25 cellular contexts compared by ENCODE assay signal in the genomic region with DNA sequence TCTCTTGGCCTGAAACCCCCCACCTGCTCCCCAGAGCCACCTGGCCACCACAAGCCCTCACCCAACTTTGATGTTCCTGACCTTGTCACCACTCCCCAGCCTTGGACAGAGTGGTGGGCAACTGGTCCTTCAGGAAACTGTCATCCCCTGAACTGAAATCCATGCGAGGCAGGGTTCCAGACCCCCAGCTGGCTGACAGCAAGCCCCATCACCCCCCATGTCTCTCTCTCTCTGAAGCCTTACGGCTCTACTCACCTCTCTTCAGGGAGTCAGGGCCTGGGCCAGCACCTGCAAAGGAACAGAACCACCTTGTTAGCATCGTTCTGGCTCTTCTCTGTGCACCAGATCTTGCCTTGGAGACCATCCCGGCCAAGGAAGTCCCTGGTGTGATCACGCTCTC. TPM values are rescaled to one million over a fixed set of nuclear protein-coding genes. Genes with fewer than 3 reads are reported as not detected.
DNase-seq lines count a peak whose midpoint lies in the region; ATAC-seq, FAIRE-seq and TF ChIP-seq lines count a peak whose summit lies in the region.
"Had no signal": no experiment of that assay in that cellular context is flagged by ENCODE, and none has a peak within 500 bp of the region (broad histone marks: within the 10 kb centered on the region; RNA-seq: fewer than 3 reads in every experiment).

No MANE protein-coding gene starts in this region.

- no peaks in the 10 kb centered on the region for H3K9me3 Mint-ChIP-seq in immature natural killer cell
- H3K9me3 Mint-ChIP-seq: CD8-positive, alpha-beta memory T cell had no signal

- H3K79me1 ChIP-seq in trophoblast cell (ENCODE audit: low read length) = no peaks in the 10 kb centered on the region

- DNase-seq in A549 (ENCODE audit: low read depth in 1 of 2, low spot score in 1 of 2) (no peak), G401 (ENCODE audit: low spot score) (peak; percentile 37), WERI-Rb-1 (no peak), immature natural killer cell (no peak), trophoblast cell (no peak), NCI-H510A treated with DMSO at 0.1 percent for 48 hours (lab: John Stamatoyannopoulos, UW) (no peak), anterior cingulate cortex (lab: John Stamatoyannopoulos, UW) (no peak), T-helper 1 cell (no peak)
- DNase-seq: AML-193, COR-L47, DMS 273 treated with DMSO at 0.1 percent for 48 hours, DMS53, DND-41, EL, KG1 had no signal

- no peaks in the 10 kb centered on the region for H3K9me3 ChIP-seq in A549
- H3K9me3 ChIP-seq in WERI-Rb-1 (ENCODE audit: severe bottlenecking) = no peaks in the 10 kb centered on the region
- H3K9me3 ChIP-seq in trophoblast cell (ENCODE audit: insufficient read depth, low read depth, low read length) = peaks cover 6% of the 10 kb centered on the region

- H3K4me2 ChIP-seq in A549 (no peak overlapping the region), trophoblast cell (ENCODE audit: low read length) (no peak overlapping the region)
- H3K4me2 ChIP-seq: GM23338 had no signal

- CTCF ChIA-PET in A549 (lab: Yijun Ruan, JAX) = interaction anchor here (1.0 to 9.1 kb wide), 3 partner anchors 10 to 196 kb away, joined by 3 to 86 read pairs (median 5); no protein-coding TSS in a partner anchor

- H2BK12ac ChIP-seq in trophoblast cell (ENCODE audit: low read length) = no peak overlapping the region

- no peak overlapping the region for H4K12ac ChIP-seq in trophoblast cell (ENCODE audit: low read depth, low read length)

- TF ChIP-seq RAD21 in A549 (conservative IDR thresholded peaks at IDR 0.05 in 1 of 2, IDR thresholded peaks at IDR 0.05 in 1 of 2) = no peak

- H3K14ac ChIP-seq in trophoblast cell (ENCODE audit: low read length) = no peak overlapping the region

- H3K23ac ChIP-seq in trophoblast cell (ENCODE audit: low read length) = no peak overlapping the region

- no peak overlapping the region for H4K91ac ChIP-seq in trophoblast cell (ENCODE audit: low read depth, low read length)

- H3K27ac ChIP-seq in A549 (no peak overlapping the region), WERI-Rb-1 (peak overlapping the region; percentile 94), trophoblast cell (ENCODE audit: low read depth, low read length) (no peak overlapping the region)
- H3K27ac ChIP-seq: C4-2B had no signal

- no peak overlapping the region for H2BK120ac ChIP-seq in trophoblast cell (ENCODE audit: insufficient read depth, low read length, poor library complexity)

- no peaks in the 10 kb centered on the region for H3K79me2 ChIP-seq in trophoblast cell (ENCODE audit: control insufficient read depth, insufficient read depth, low read length, poor library complexity)

- H2AFZ ChIP-seq in trophoblast cell (ENCODE audit: insufficient read depth, low read length, poor library complexity) = no peak overlapping the region
- H2AFZ ChIP-seq: GM23338 had no signal

- H3K36me3 ChIP-seq in WERI-Rb-1 (peaks cover 63% of the 10 kb centered on the region), trophoblast cell (ENCODE audit: control insufficient read depth in 1 of 2, insufficient read depth in 2 of 2, low read length in 2 of 2) (no peaks in the 10 kb centered on the region)

- no peak for FAIRE-seq in A549 (lab: Jason Lieb, UNC)
- FAIRE-seq: A204.1, G401.6, GM12891, H54, HepG2 had no signal

- H2AK5ac ChIP-seq in trophoblast cell (ENCODE audit: low read length) = no peak overlapping the region

- H3K4me3 ChIP-seq in A549 = no peak overlapping the region
- no peak overlapping the region for H3K4me3 ChIP-seq in WERI-Rb-1 (ENCODE audit: low read depth, low read length)
- H3K4me3 ChIP-seq in trophoblast cell (ENCODE audit: low read depth, low read length) = no peak overlapping the region
- H3K4me3 ChIP-seq: GM23338 had no signal

- ATAC-seq in A549 = no peak
- ATAC-seq: GM23338, HCT116, HepG2 had no signal

- POLR2A ChIA-PET in A549 (lab: Yijun Ruan, JAX) = no interaction called here

- H3K4me1 Mint-ChIP-seq in immature natural killer cell = peaks cover 38 to 46% of the 10 kb centered on the region in 2 donors

- no peak for TF ChIP-seq POLR2A in A549 (IDR thresholded peaks at IDR 0.05; ENCODE audit: low read length)

- peaks cover 8% of the 10 kb centered on the region for H3K4me1 ChIP-seq in A549
- H3K4me1 ChIP-seq in trophoblast cell (ENCODE audit: control insufficient read depth in 1 of 2, insufficient read depth in 2 of 2, low read length in 2 of 2) = peaks cover 6% of the 10 kb centered on the region in 2 experiments

- H3K27ac Mint-ChIP-seq in immature natural killer cell = peak overlapping the region in 4 of 6 donors; percentile 1 to 81 (median 69)
- H3K27ac Mint-ChIP-seq: GM23338 had no signal

- peak overlapping the region in 1 of 5 donors; percentile 22 for H3K4me3 Mint-ChIP-seq in immature natural killer cell

- peaks cover 6 to 16% (median 12%) of the 10 kb centered on the region in 3 donors for H3K27me3 Mint-ChIP-seq in immature natural killer cell (ENCODE audit: low read depth in 3 of 3)
- H3K27me3 Mint-ChIP-seq: CD8-positive, alpha-beta memory T cell had no signal

- H3K4ac ChIP-seq in trophoblast cell (ENCODE audit: low read depth, low read length) = no peak overlapping the region

- WGBS in A549 (ENCODE audit: missing lambda C conversion rate) = 92% methylated on average over 5 of the region's 5 CpGs
- no CpG with 5 or more reads among the region's 5 CpGs for WGBS in trophoblast cell (ENCODE audit: extremely low coverage, insufficient coverage, insufficient read length)

- peaks cover 10 to 14% (median 11%) of the 10 kb centered on the region in 3 donors for H3K36me3 Mint-ChIP-seq in immature natural killer cell

- in situ Hi-C loops in G401 (cut with HindIII; ENCODE audit: low sequenced_read_pairs) = no loop called here

- no peak overlapping the region for H3K9ac ChIP-seq in trophoblast cell (ENCODE audit: low read length)

- no peak overlapping the region for H3K18ac ChIP-seq in trophoblast cell (ENCODE audit: low read length)

- H3K27me3 ChIP-seq in WERI-Rb-1 (ENCODE audit: insufficient read depth, low read depth, severe bottlenecking) (no peaks in the 10 kb centered on the region), trophoblast cell (ENCODE audit: insufficient read depth, low read length) (peaks cover 23% of the 10 kb centered on the region)

- H4K8ac ChIP-seq in trophoblast cell (ENCODE audit: low read depth, low read length) = no peak overlapping the region

- TF ChIP-seq CTCF in A549 (IDR thresholded peaks at IDR 0.05) = no peak
- TF ChIP-seq CTCF in WERI-Rb-1 (IDR thresholded peaks at IDR 0.05; ENCODE audit: low read depth, low read length) = no peak

- no peak for TF ChIP-seq EP300 in A549 (IDR thresholded peaks at IDR 0.05)

- no peak overlapping the region for H2BK5ac ChIP-seq in trophoblast cell (ENCODE audit: low read depth, low read length, poor library complexity)

TF ChIP-seq in A549, 52 proteins besides CTCF, POLR2A, EP300 and RAD21:
- TF ChIP-seq MYC (IDR thresholded peaks at IDR 0.05; ENCODE audit: borderline replicate concordance, low read length) (no peak), TP53 (CRISPR knock-in tag; IDR thresholded peaks at IDR 0.05) (0 out of 2 replicates have a peak, but pooled peaks have one; percentile 35)
TF ChIP-seq in A549: peak in this region for 1.

RNA-seq across cellular contexts. Expression of a gene that starts 2.6 kb away (rescaled TPM):
- polyA plus RNA-seq in A549 (2011; rRNA removed) (1.1 and 1.6 TPM in 2 replicates), A549 (2017; fragmentation: RNase III; extraction: RNeasy Plus Mini Kit Qiagen cat#74134 plus additional on column Dnase treatment) (7.9 to 9.1 TPM (median 8.7 TPM) in 3 replicates), immature natural killer cell (10 to 100 TPM in 1 of 3 donors, 1 to 10 TPM in 2; 4.8 to 16.0 (median 5.4) TPM)
- polyA plus RNA-seq in A549 (2012; cell fraction: cytosol; rRNA removed) = 7.2 and 11.0 TPM in 2 replicates
- polyA plus RNA-seq in A549 (2012; cell fraction: nucleus; rRNA removed) = 12.3 and 15.7 TPM in 2 replicates
- 1.2 and 2.0 TPM in 2 replicates for polyA minus RNA-seq in A549 (2011; rRNA and poly(A)+ RNA removed)
- 2.5 and 3.2 TPM in 2 replicates for total RNA-seq in G401 (2014; rRNA removed; shearing (Covaris generic))
- polyA plus RNA-seq in trophoblast cell (2013) = 2.1 and 2.7 TPM in 2 replicates
- polyA plus RNA-seq: HepG2 had no signal

RNA-seq across cellular contexts. Expression of a gene that starts 17.8 kb away (rescaled TPM):
- 0.37 TPM in 1 of 2 replicates, not detected in the other for polyA plus RNA-seq in A549 (2011; rRNA removed)
- 0.08 and 0.12 TPM in 2 replicates for polyA plus RNA-seq in A549 (2012; cell fraction: cytosol; rRNA removed)
- polyA plus RNA-seq in A549 (2012; cell fraction: nucleus; rRNA removed) = not detected in 2 replicates
- polyA plus RNA-seq in A549 (2017; fragmentation: RNase III; extraction: RNeasy Plus Mini Kit Qiagen cat#74134 plus additional on column Dnase treatment) = 0.47 TPM in 1 of 3 replicates, not detected in the others
- not detected in 2 replicates for polyA minus RNA-seq in A549 (2011; rRNA and poly(A)+ RNA removed)
- not detected in 2 replicates for total RNA-seq in G401 (2014; rRNA removed; shearing (Covaris generic))
- polyA plus RNA-seq in immature natural killer cell = 1,000 to 10,000 TPM in 2 of 3 donors, 100 to 1,000 TPM in 1; 990 to 1,609 (median 1,254) TPM
- 0.55 and 0.79 TPM in 2 replicates for polyA plus RNA-seq in trophoblast cell (2013)
- total RNA-seq: GM23338 had no signal

RNA-seq across cellular contexts. Expression of a gene that starts 21.9 kb away (rescaled TPM):
- polyA plus RNA-seq in A549 (2011; rRNA removed) (not detected in 2 replicates), A549 (2017; fragmentation: RNase III; extraction: RNeasy Plus Mini Kit Qiagen cat#74134 plus additional on column Dnase treatment) (not detected in 3 replicates), immature natural killer cell (1 to 10 TPM; 2.2 to 4.8 (median 2.3) TPM)
- not detected in 2 replicates for polyA plus RNA-seq in A549 (2012; cell fraction: cytosol; rRNA removed)
- not detected in 2 replicates for polyA plus RNA-seq in A549 (2012; cell fraction: nucleus; rRNA removed)
- polyA minus RNA-seq in A549 (2011; rRNA and poly(A)+ RNA removed) = not detected in 2 replicates
- not detected in 2 replicates for total RNA-seq in G401 (2014; rRNA removed; shearing (Covaris generic))
- polyA plus RNA-seq in trophoblast cell (2013) = 0.12 and 0.18 TPM in 2 replicates
- total RNA-seq: CD8-positive, alpha-beta memory T cell; GM23338; HepG2 had no signal
- polyA plus RNA-seq: BJ, GM23338, HepG2 had no signal

RNA-seq across cellular contexts. Expression of a gene that starts 24.1 kb away (rescaled TPM):
- polyA plus RNA-seq in A549 (2011; rRNA removed) (82.1 and 101 TPM in 2 replicates), A549 (2017; fragmentation: RNase III; extraction: RNeasy Plus Mini Kit Qiagen cat#74134 plus additional on column Dnase treatment) (113 to 118 TPM (median 116 TPM) in 3 replicates), immature natural killer cell (10 to 100 TPM in 1 of 3 donors, 1 to 10 TPM in 2; 2.9 to 17.8 (median 3.9) TPM)
- polyA plus RNA-seq in A549 (2012; cell fraction: cytosol; rRNA removed) = 180 and 241 TPM in 2 replicates
- polyA plus RNA-seq in A549 (2012; cell fraction: nucleus; rRNA removed) = 350 and 382 TPM in 2 replicates
- polyA minus RNA-seq in A549 (2011; rRNA and poly(A)+ RNA removed) = 102 and 120 TPM in 2 replicates
- 44.2 and 64.2 TPM in 2 replicates for total RNA-seq in G401 (2014; rRNA removed; shearing (Covaris generic))
- polyA plus RNA-seq in trophoblast cell (2013) = 161 and 162 TPM in 2 replicates

RNA-seq across cellular contexts. Expression of a gene that starts 49.9 kb away (rescaled TPM):
- polyA plus RNA-seq in A549 (2011; rRNA removed) (not detected in 2 replicates), A549 (2017; fragmentation: RNase III; extraction: RNeasy Plus Mini Kit Qiagen cat#74134 plus additional on column Dnase treatment) (not detected in 3 replicates), immature natural killer cell (not detected)
- 0.12 TPM in 1 of 2 replicates, not detected in the other for polyA plus RNA-seq in A549 (2012; cell fraction: cytosol; rRNA removed)
- 0.14 TPM in 1 of 2 replicates, not detected in the other for polyA plus RNA-seq in A549 (2012; cell fraction: nucleus; rRNA removed)
- not detected in 2 replicates for polyA minus RNA-seq in A549 (2011; rRNA and poly(A)+ RNA removed)
- not detected in 2 replicates for total RNA-seq in G401 (2014; rRNA removed; shearing (Covaris generic))
- polyA plus RNA-seq in trophoblast cell (2013) = 0.07 TPM in 1 of 2 replicates, not detected in the other
- total RNA-seq: CD8-positive, alpha-beta memory T cell; GM23338; HepG2 had no signal
- polyA plus RNA-seq: BJ; CD8-positive, alpha-beta memory T cell; GM23338; HepG2 had no signal

Comparison
In these comparisons a context has a peak if more than half of its experiments do, and no peak if none do; other contexts are left out.
1. RNA of a gene that starts 17.8 kb away (polyA plus RNA-seq): 990 to 1,609 TPM in immature natural killer cell; 0.08 to 0.47 TPM in A549; every median in the first group is over 100 times any median in the second.